23 cellular contexts compared by ENCODE assay signal in genomic region chr19:30371960-30372824, GRCh38. TPM values are rescaled to one million over a fixed set of nuclear protein-coding genes. Genes with fewer than 3 reads are reported as not detected.
DNase-seq lines count a peak whose midpoint lies in the region; TF ChIP-seq lines count a peak whose summit lies in the region.
"Had no signal": no experiment of that assay in that cellular context is flagged by ENCODE, and none has a peak within 500 bp of the region (broad histone marks: within the 10 kb centered on the region; RNA-seq: fewer than 3 reads in every experiment).

Gene ZNF536 (plus strand): TSS chr19:30372384. CDS start chr19:30443563, 71,179 bp downstream.

- H3K27ac Mint-ChIP-seq in glutamatergic neuron (ENCODE audit: unreplicated experiment) = peak within 1 kb of the TSS; percentile 97
- no peak within 1 kb of the TSS for H3K27ac Mint-ChIP-seq in neural crest cell (ENCODE audit: unreplicated experiment)
- H3K27ac Mint-ChIP-seq: activated CD4-positive, alpha-beta T cell treated with anti-CD3 and anti-CD28 coated beads for 36 hours; activated naive CD8-positive, alpha-beta T cell; activated T-helper 1 cell treated with anti-CD3 and anti-CD28 coated beads, Interleukin-12 subunit alpha, Interleukin-12 subunit beta, Interleukin-2, Interleukin-4 antibody, amounts not matched to agents 30 ng/mL and 10 ng/mL and 1 ng/mL, durations not matched to agents 14 hours and 24 hours and 36 hours; dendritic cell treated with granulocyte-macrophage colony-stimulating factor and Interleukin-4, amounts not matched to agents 40 ng/mL and 50 ng/mL, for 4 days; nephron progenitor cell; stimulated activated naive CD8-positive, alpha-beta T cell treated with anti-CD3 and anti-CD28 coated beads, Interleukin-15, amount 100 ng/mL, for 72 hours had no signal

- peak; percentile 13 for DNase-seq in activated effector memory CD4-positive, alpha-beta T cell treated with anti-CD3 and anti-CD28 coated beads, Interleukin-2, amount 50 U/mL, for 16 hours
- no peak for DNase-seq in activated effector memory CD4-positive, alpha-beta T cell treated with Interleukin-2 at 50 U/mL for 16 hours
- DNase-seq in glutamatergic neuron = no peak
- no peak for DNase-seq in neural crest cell (ENCODE audit: low read depth, low spot score)
- DNase-seq in ureter (ENCODE audit: low spot score) = no peak
- DNase-seq in ecto neural progenitor cell (ENCODE audit: low spot score) = no peak
- no peak for DNase-seq in NCI-H510A (lab: John Stamatoyannopoulos, UW)
- DNase-seq in NCI-H510A treated with DMSO at 0.1 percent for 48 hours (lab: John Stamatoyannopoulos, UW) = no peak
- DNase-seq: activated CD4-positive, alpha-beta T cell treated with anti-CD3 and anti-CD28 coated beads for 36 hours; Caco-2; foreskin keratinocyte; MG63; NCI-H1436; NCI-H526 treated with DMSO at 0.1 percent for 48 hours; nephron progenitor cell; stimulated activated CD4-positive, alpha-beta T cell treated with anti-CD3 and anti-CD28 coated beads, Interleukin-4, amount 100 ng/mL, for 1 hour; stimulated activated naive CD8-positive, alpha-beta T cell treated with anti-CD3 and anti-CD28 coated beads, Interleukin-15, amount 100 ng/mL, for 72 hours; uterus had no signal

- H3K36me3 Mint-ChIP-seq in glutamatergic neuron (ENCODE audit: unreplicated experiment) (no peaks in the 10 kb centered on the region), neural crest cell (ENCODE audit: low read depth) (no peaks in the 10 kb centered on the region)
- H3K36me3 Mint-ChIP-seq: activated naive CD8-positive, alpha-beta T cell had no signal

- H3K4me3 Mint-ChIP-seq in glutamatergic neuron (ENCODE audit: unreplicated experiment) = peak within 1 kb of the TSS; percentile 75
- peak within 1 kb of the TSS; percentile 19 for H3K4me3 Mint-ChIP-seq in neural crest cell
- H3K4me3 Mint-ChIP-seq: activated CD4-positive, alpha-beta T cell treated with anti-CD3 and anti-CD28 coated beads for 36 hours; activated naive CD8-positive, alpha-beta T cell; activated T-helper 1 cell treated with anti-CD3 and anti-CD28 coated beads, Interleukin-12 subunit alpha, Interleukin-12 subunit beta, Interleukin-2, Interleukin-4 antibody, amounts not matched to agents 30 ng/mL and 10 ng/mL and 1 ng/mL, durations not matched to agents 14 hours and 24 hours and 36 hours; dendritic cell treated with granulocyte-macrophage colony-stimulating factor and Interleukin-4, amounts not matched to agents 40 ng/mL and 50 ng/mL, for 4 days; stimulated activated naive CD8-positive, alpha-beta T cell treated with anti-CD3 and anti-CD28 coated beads, Interleukin-15, amount 100 ng/mL, for 72 hours had no signal

- H3K9me3 Mint-ChIP-seq in glutamatergic neuron (ENCODE audit: unreplicated experiment) = peaks cover 13% of the 10 kb centered on the region
- H3K9me3 Mint-ChIP-seq in neural crest cell = no peaks in the 10 kb centered on the region
- H3K9me3 Mint-ChIP-seq: activated T-helper 1 cell treated with anti-CD3 and anti-CD28 coated beads, Interleukin-12 subunit alpha, Interleukin-12 subunit beta, Interleukin-2, Interleukin-4 antibody, amounts not matched to agents 30 ng/mL and 10 ng/mL and 1 ng/mL, durations not matched to agents 14 hours and 24 hours and 36 hours; dendritic cell treated with granulocyte-macrophage colony-stimulating factor and Interleukin-4, amounts not matched to agents 40 ng/mL and 50 ng/mL, for 4 days; nephron progenitor cell; stimulated activated naive CD8-positive, alpha-beta T cell treated with anti-CD3 and anti-CD28 coated beads, Interleukin-15, amount 100 ng/mL, for 72 hours had no signal

- peaks cover 30% of the 10 kb centered on the region for H3K4me1 Mint-ChIP-seq in glutamatergic neuron (ENCODE audit: low read depth, unreplicated experiment)
- H3K4me1 Mint-ChIP-seq in neural crest cell = peaks cover 23% of the 10 kb centered on the region
- H3K4me1 Mint-ChIP-seq: stimulated activated naive CD8-positive, alpha-beta T cell treated with anti-CD3 and anti-CD28 coated beads, Interleukin-15, amount 100 ng/mL, for 72 hours had no signal

- TF ChIP-seq CTCF in glutamatergic neuron (IDR thresholded peaks at IDR 0.05; ENCODE audit: partially characterized antibody, unreplicated experiment) = no peak
- TF ChIP-seq CTCF in neural crest cell (conservative IDR thresholded peaks at IDR 0.05) = no peak

- peaks cover 19% of the 10 kb centered on the region for H3K27me3 Mint-ChIP-seq in glutamatergic neuron (ENCODE audit: unreplicated experiment)
- peaks cover 67% of the 10 kb centered on the region for H3K27me3 Mint-ChIP-seq in neural crest cell (ENCODE audit: low read depth)

RNA-seq across cellular contexts. Expression of gene ZNF536, which starts in this region (rescaled TPM):
- total RNA-seq in glutamatergic neuron (ENCODE audit: unreplicated experiment) (24.9 TPM), neural crest cell (18.7 and 22.0 TPM in 2 replicates), ureter (15.8 TPM)
- total RNA-seq: activated CD4-positive, alpha-beta T cell treated with anti-CD3 and anti-CD28 coated beads for 36 hours; activated T-helper 1 cell treated with anti-CD3 and anti-CD28 coated beads, Interleukin-12 subunit alpha, Interleukin-12 subunit beta, Interleukin-2, Interleukin-4 antibody, amounts not matched to agents 30 ng/mL and 10 ng/mL and 1 ng/mL, durations not matched to agents 14 hours and 24 hours and 36 hours; Caco-2; foreskin keratinocyte; mononuclear cell; smooth muscle cell had no signal
